8 cellular contexts compared by ENCODE assay signal in the genomic region with DNA sequence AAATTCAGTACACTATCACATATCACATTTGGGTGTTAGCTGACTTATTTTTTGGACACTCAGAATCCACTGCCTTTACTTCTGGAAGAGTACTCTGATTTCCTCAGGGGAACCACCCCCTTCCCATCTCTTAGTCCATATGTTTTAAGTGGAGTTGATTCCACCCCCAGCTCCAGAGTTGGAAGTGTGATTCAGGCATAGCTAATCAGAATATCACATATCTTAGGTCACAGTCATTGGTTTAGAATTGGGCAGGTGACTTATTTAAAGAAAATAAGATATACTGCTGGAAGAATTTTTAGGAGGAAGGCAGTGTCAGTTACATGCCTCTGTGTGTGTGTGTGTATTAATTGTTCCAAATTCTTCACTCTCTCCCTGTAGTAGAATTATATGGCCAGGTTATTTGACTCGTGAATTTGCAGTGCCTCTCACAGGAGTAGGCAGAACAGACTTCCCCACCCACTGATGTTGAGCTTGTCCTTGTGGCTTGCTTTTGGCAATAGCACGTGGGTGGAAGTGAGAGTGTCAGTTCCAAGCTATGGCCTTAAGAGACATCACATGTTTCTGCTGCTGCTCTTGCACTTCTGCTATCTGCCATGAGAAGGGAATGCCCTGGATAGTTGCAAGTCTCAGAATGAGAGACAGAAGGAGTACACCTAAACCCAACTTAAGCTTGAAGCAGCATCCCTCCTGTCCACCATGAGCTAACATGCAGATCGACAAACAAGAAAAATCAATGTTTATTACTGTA. TPM values are rescaled to one million over a fixed set of nuclear protein-coding genes. Genes with fewer than 3 reads are reported as not detected.
DNase-seq lines count a peak whose midpoint lies in the region; ATAC-seq lines count a peak whose summit lies in the region.

No MANE protein-coding gene starts in this region.

- H3K27me3 Mint-ChIP-seq in stimulated activated memory B cell treated with anti-CD40 and anti-IgM and Interleukin-4, amounts not matched to agents 10 μg/mL and 1 μg/mL and 100 μg/mL, for 72 hours: no peaks in the 10 kb centered on the region
- peaks cover 22% of the 10 kb centered on the region for H3K27me3 Mint-ChIP-seq in activated T-helper 2 cell treated with anti-CD3 and anti-CD28 coated beads, Interferon-gamma antibody, Interleukin-2, Interleukin-4, amounts not matched to agents 10 μg/mL and 5 μg/mL and 100 μg/mL, durations not matched to agents 14 hours and 24 hours and 36 hours (ENCODE audit: low read depth)

- intact Hi-C loops in activated T-helper 2 cell treated with anti-CD3 and anti-CD28 coated beads, Interferon-gamma antibody, Interleukin-2, Interleukin-4, amounts not matched to agents 10 μg/mL and 5 μg/mL and 100 μg/mL, durations not matched to agents 14 hours and 24 hours and 36 hours (cut with micrococcal nuclease): no loop called here

- no peak overlapping the region for H3K4me3 Mint-ChIP-seq in stimulated activated memory B cell treated with anti-CD40 and anti-IgM and Interleukin-4, amounts not matched to agents 10 μg/mL and 1 μg/mL and 100 μg/mL, for 72 hours
- H3K4me3 Mint-ChIP-seq in activated T-helper 2 cell treated with anti-CD3 and anti-CD28 coated beads, Interferon-gamma antibody, Interleukin-2, Interleukin-4, amounts not matched to agents 10 μg/mL and 5 μg/mL and 100 μg/mL, durations not matched to agents 14 hours and 24 hours and 36 hours (ENCODE audit: low read depth): no peak overlapping the region

- peaks cover 12% of the 10 kb centered on the region for H3K4me1 Mint-ChIP-seq in stimulated activated memory B cell treated with anti-CD40 and anti-IgM and Interleukin-4, amounts not matched to agents 10 μg/mL and 1 μg/mL and 100 μg/mL, for 72 hours
- H3K4me1 Mint-ChIP-seq in activated T-helper 2 cell treated with anti-CD3 and anti-CD28 coated beads, Interferon-gamma antibody, Interleukin-2, Interleukin-4, amounts not matched to agents 10 μg/mL and 5 μg/mL and 100 μg/mL, durations not matched to agents 14 hours and 24 hours and 36 hours (ENCODE audit: low read depth): peaks cover 18% of the 10 kb centered on the region

- no peaks in the 10 kb centered on the region for H3K36me3 Mint-ChIP-seq in stimulated activated memory B cell treated with anti-CD40 and anti-IgM and Interleukin-4, amounts not matched to agents 10 μg/mL and 1 μg/mL and 100 μg/mL, for 72 hours
- H3K36me3 Mint-ChIP-seq in activated T-helper 2 cell treated with anti-CD3 and anti-CD28 coated beads, Interferon-gamma antibody, Interleukin-2, Interleukin-4, amounts not matched to agents 10 μg/mL and 5 μg/mL and 100 μg/mL, durations not matched to agents 14 hours and 24 hours and 36 hours (ENCODE audit: low read depth): no peaks in the 10 kb centered on the region

- H3K9me3 Mint-ChIP-seq in stimulated activated memory B cell treated with anti-CD40 and anti-IgM and Interleukin-4, amounts not matched to agents 10 μg/mL and 1 μg/mL and 100 μg/mL, for 72 hours: no peaks in the 10 kb centered on the region
- no peaks in the 10 kb centered on the region for H3K9me3 Mint-ChIP-seq in activated T-helper 2 cell treated with anti-CD3 and anti-CD28 coated beads, Interferon-gamma antibody, Interleukin-2, Interleukin-4, amounts not matched to agents 10 μg/mL and 5 μg/mL and 100 μg/mL, durations not matched to agents 14 hours and 24 hours and 36 hours

- peak; percentile 91 for ATAC-seq in HG03064 (IDR thresholded peaks at IDR 0.05; ENCODE audit: low read depth, unreplicated experiment)
- peak; percentile 90 for ATAC-seq in stimulated activated memory B cell treated with anti-CD40 and anti-IgM and Interleukin-4, amounts not matched to agents 10 μg/mL and 1 μg/mL and 100 μg/mL, for 72 hours

- DNase-seq in activated CD4-positive, alpha-beta T cell treated with anti-CD3 and anti-CD28 coated beads for 48 hours: peak; percentile 4
- no peak for DNase-seq in activated CD4-positive, alpha-beta T cell treated with anti-CD3 and anti-CD28 coated beads, Interleukin-2, amount 50 U/mL, for 1 hour
- DNase-seq in anterior cingulate cortex (lab: John Stamatoyannopoulos, UW): peak in 40 of 58 donors; percentile 2 to 59 (median 16)
- no peak for DNase-seq in NCI-H146 (lab: John Stamatoyannopoulos, UW)
- DNase-seq in activated effector memory CD4-positive, alpha-beta T cell treated with anti-CD3 and anti-CD28 coated beads, Interleukin-2, amount 50 U/mL, for 16 hours: no peak
- no peak for DNase-seq in activated T-helper 2 cell treated with anti-CD3 and anti-CD28 coated beads, Interferon-gamma antibody, Interleukin-2, Interleukin-4, amounts not matched to agents 10 μg/mL and 5 μg/mL and 100 μg/mL, durations not matched to agents 14 hours and 24 hours and 36 hours (ENCODE audit: low spot score)

- no peak overlapping the region for H3K27ac Mint-ChIP-seq in stimulated activated memory B cell treated with anti-CD40 and anti-IgM and Interleukin-4, amounts not matched to agents 10 μg/mL and 1 μg/mL and 100 μg/mL, for 72 hours
- H3K27ac Mint-ChIP-seq in activated T-helper 2 cell treated with anti-CD3 and anti-CD28 coated beads, Interferon-gamma antibody, Interleukin-2, Interleukin-4, amounts not matched to agents 10 μg/mL and 5 μg/mL and 100 μg/mL, durations not matched to agents 14 hours and 24 hours and 36 hours: no peak overlapping the region

RNA-seq across cellular contexts. Expression of a gene that starts 6.4 kb away (rescaled TPM):
- 3.4 and 4.7 TPM in 2 replicates for total RNA-seq in activated T-helper 2 cell treated with anti-CD3 and anti-CD28 coated beads, Interferon-gamma antibody, Interleukin-2, Interleukin-4, amounts not matched to agents 10 μg/mL and 5 μg/mL and 100 μg/mL, durations not matched to agents 14 hours and 24 hours and 36 hours

Comparison
In these comparisons a context has a peak if more than half of its experiments do, and no peak if none do; other contexts are left out.
1. DNase-seq: peak in activated CD4-positive, alpha-beta T cell treated with anti-CD3 and anti-CD28 coated beads for 48 hours (single experiment) and anterior cingulate cortex (40 of 58); none in activated CD4-positive, alpha-beta T cell treated with anti-CD3 and anti-CD28 coated beads, Interleukin-2, amount 50 U/mL, for 1 hour (single experiment), NCI-H146 (single experiment), activated effector memory CD4-positive, alpha-beta T cell treated with anti-CD3 and anti-CD28 coated beads, Interleukin-2, amount 50 U/mL, for 16 hours (single experiment) and activated T-helper 2 cell treated with anti-CD3 and anti-CD28 coated beads, Interferon-gamma antibody, Interleukin-2, Interleukin-4, amounts not matched to agents 10 μg/mL and 5 μg/mL and 100 μg/mL, durations not matched to agents 14 hours and 24 hours and 36 hours (single experiment).